ENCODE assay signal across 8 cellular contexts in genomic region chr1:16352842-16353535, GRCh38. TPM values are rescaled to one million over a fixed set of nuclear protein-coding genes. Genes with fewer than 3 reads are reported as not detected.
A peak's percentile ranks its signal among the peaks of the same experiment; 100 is the strongest.
DNase-seq lines count a peak whose midpoint lies in the region; ATAC-seq and TF ChIP-seq lines count a peak whose summit lies in the region.

No MANE protein-coding gene starts in this region.

- peak overlapping the region; percentile 53 to 96 (median 95) for H3K27ac Mint-ChIP-seq in CD4-positive, CD25-positive, alpha-beta regulatory T cell
- peak overlapping the region; percentile 96 for H3K27ac Mint-ChIP-seq in dendritic cell treated with granulocyte-macrophage colony-stimulating factor and Interleukin-4, amounts not matched to agents 40 ng/mL and 50 ng/mL, for 4 days
- peak overlapping the region; percentile 92 to 98 (median 94) for H3K27ac Mint-ChIP-seq in naive B cell

- peaks cover 34% of the 10 kb centered on the region for H4K20me1 ChIP-seq in Loucy (ENCODE audit: insufficient read depth, low read length, poor library complexity, severe bottlenecking)

- H3F3A ChIP-seq in Loucy (ENCODE audit: low read depth), result no peaks in the 10 kb centered on the region

- no peaks in the 10 kb centered on the region for H3K9me3 ChIP-seq in CD4-positive, CD25-positive, alpha-beta regulatory T cell (ENCODE audit: control insufficient read depth in 2 of 2, low read length in 2 of 2)
- no peaks in the 10 kb centered on the region for H3K9me3 ChIP-seq in Loucy (ENCODE audit: insufficient read depth, low read depth, low read length)

- no peak for ATAC-seq in CD4-positive, CD25-positive, alpha-beta regulatory T cell (ENCODE audit: low read depth in 2 of 2)
- ATAC-seq in naive B cell (ENCODE audit: low read depth in 2 of 2) (no peak), HG03571 (IDR thresholded peaks at IDR 0.05; ENCODE audit: unreplicated experiment) (no peak), GM21528 (IDR thresholded peaks at IDR 0.05; ENCODE audit: low FRiP score, unreplicated experiment) (no peak)
- ATAC-seq in activated CD4-positive, CD25-positive, alpha-beta regulatory T cell treated with anti-CD3 and anti-CD28 coated beads, Interleukin-2, amount 50 U/mL, for 24 hours, result no peak

- intact Hi-C loops in dendritic cell treated with granulocyte-macrophage colony-stimulating factor and Interleukin-4, amounts not matched to agents 40 ng/mL and 50 ng/mL, for 4 days (cut with micrococcal nuclease), result no loop called here

- no peaks in the 10 kb centered on the region for H3K27me3 Mint-ChIP-seq in CD4-positive, CD25-positive, alpha-beta regulatory T cell
- H3K27me3 Mint-ChIP-seq in dendritic cell treated with granulocyte-macrophage colony-stimulating factor and Interleukin-4, amounts not matched to agents 40 ng/mL and 50 ng/mL, for 4 days, result no peaks in the 10 kb centered on the region
- no peaks in the 10 kb centered on the region for H3K27me3 Mint-ChIP-seq in naive B cell

- H2AFZ ChIP-seq in Loucy (ENCODE audit: low read length), result peak overlapping the region; percentile 90

- H3K27ac ChIP-seq in CD4-positive, CD25-positive, alpha-beta regulatory T cell (ENCODE audit: insufficient read depth, low read length, poor library complexity, severe bottlenecking), result peak overlapping the region; percentile 86

- H3K4me3 Mint-ChIP-seq in CD4-positive, CD25-positive, alpha-beta regulatory T cell, result peak overlapping the region; percentile 89 to 99 (median 94)
- peak overlapping the region; percentile 97 for H3K4me3 Mint-ChIP-seq in dendritic cell treated with granulocyte-macrophage colony-stimulating factor and Interleukin-4, amounts not matched to agents 40 ng/mL and 50 ng/mL, for 4 days
- peak overlapping the region; percentile 84 to 98 (median 95) for H3K4me3 Mint-ChIP-seq in naive B cell

- no peaks in the 10 kb centered on the region for H3K9me3 Mint-ChIP-seq in CD4-positive, CD25-positive, alpha-beta regulatory T cell
- H3K9me3 Mint-ChIP-seq in dendritic cell treated with granulocyte-macrophage colony-stimulating factor and Interleukin-4, amounts not matched to agents 40 ng/mL and 50 ng/mL, for 4 days, result no peaks in the 10 kb centered on the region
- H3K9me3 Mint-ChIP-seq in naive B cell, result no peaks in the 10 kb centered on the region

- no peaks in the 10 kb centered on the region for H3K36me3 ChIP-seq in CD4-positive, CD25-positive, alpha-beta regulatory T cell (ENCODE audit: control insufficient read depth, insufficient read depth, low read length)
- no peaks in the 10 kb centered on the region for H3K36me3 ChIP-seq in Loucy (ENCODE audit: insufficient read depth, low read length)

- H3K9me2 ChIP-seq in Loucy (replicated peaks; ENCODE audit: low read depth, low read length), result no peaks in the 10 kb centered on the region

- H3K36me3 Mint-ChIP-seq in CD4-positive, CD25-positive, alpha-beta regulatory T cell, result no peaks in the 10 kb centered on the region
- H3K36me3 Mint-ChIP-seq in dendritic cell treated with granulocyte-macrophage colony-stimulating factor and Interleukin-4, amounts not matched to agents 40 ng/mL and 50 ng/mL, for 4 days (ENCODE audit: low read depth), result peaks cover 16% of the 10 kb centered on the region
- H3K36me3 Mint-ChIP-seq in naive B cell, result no peaks in the 10 kb centered on the region

- peak overlapping the region; percentile 78 for H3K9ac ChIP-seq in Loucy (ENCODE audit: low read depth, low read length, poor library complexity, severe bottlenecking)

- peak overlapping the region; percentile 75 for H3K4me2 ChIP-seq in Loucy (ENCODE audit: low read depth, low read length, poor library complexity, severe bottlenecking)

- H3K4me1 Mint-ChIP-seq in CD4-positive, CD25-positive, alpha-beta regulatory T cell, result peaks cover 17 to 48% (median 25%) of the 10 kb centered on the region in 4 donors
- H3K4me1 Mint-ChIP-seq in dendritic cell treated with granulocyte-macrophage colony-stimulating factor and Interleukin-4, amounts not matched to agents 40 ng/mL and 50 ng/mL, for 4 days (ENCODE audit: low read depth), result peaks cover 13% of the 10 kb centered on the region
- H3K4me1 Mint-ChIP-seq in naive B cell, result peaks cover 11 to 39% (median 20%) of the 10 kb centered on the region in 3 donors

- TF ChIP-seq CTCF in Loucy (conservative IDR thresholded peaks at IDR 0.05; ENCODE audit: low read length), result no peak

- peak in 1 of 3 donors; percentile 47 for DNase-seq in CD4-positive, CD25-positive, alpha-beta regulatory T cell
- DNase-seq in naive B cell, result peak; percentile 13
- no peak for DNase-seq in NCI-H2196 treated with DMSO at 0.1 percent for 48 hours (lab: John Stamatoyannopoulos, UW; ENCODE audit: unreplicated experiment)

- H3K79me2 ChIP-seq in Loucy (ENCODE audit: insufficient read depth, low read length), result peaks cover 42% of the 10 kb centered on the region

- H3K27me3 ChIP-seq in CD4-positive, CD25-positive, alpha-beta regulatory T cell (ENCODE audit: control insufficient read depth, insufficient read depth, low read length), result no peaks in the 10 kb centered on the region
- no peaks in the 10 kb centered on the region for H3K27me3 ChIP-seq in Loucy (ENCODE audit: insufficient read depth, low read length, poor library complexity, severe bottlenecking)

- peak overlapping the region; percentile 87 for H3K4me3 ChIP-seq in CD4-positive, CD25-positive, alpha-beta regulatory T cell (ENCODE audit: low read depth, low read length)
- peak overlapping the region; percentile 96 for H3K4me3 ChIP-seq in Loucy (ENCODE audit: low read length, poor library complexity, severe bottlenecking)

- H3K4me1 ChIP-seq in CD4-positive, CD25-positive, alpha-beta regulatory T cell (ENCODE audit: control insufficient read depth, insufficient read depth, low read length, poor library complexity, severe bottlenecking), result peaks cover 30% of the 10 kb centered on the region
- peaks cover 29% of the 10 kb centered on the region for H3K4me1 ChIP-seq in Loucy (ENCODE audit: insufficient read depth, low read length, poor library complexity, severe bottlenecking)

RNA-seq across cellular contexts. Expression of gene FBXO42, which starts 0.7 kb away (rescaled TPM):
- 22.0 TPM for total RNA-seq in CD4-positive, CD25-positive, alpha-beta regulatory T cell
- polyA plus RNA-seq in CD4-positive, CD25-positive, alpha-beta regulatory T cell, result 10 to 100 TPM; 13.5 to 23.2 (median 21.5) TPM
- 10 to 100 TPM; 17.9 to 33.5 (median 21.9) TPM for polyA plus RNA-seq in naive B cell (ENCODE audit: low read depth in 6 of 6)

RNA-seq across cellular contexts. Expression of gene SZRD1, which starts 14.1 kb away (rescaled TPM):
- 136 TPM for total RNA-seq in CD4-positive, CD25-positive, alpha-beta regulatory T cell
- 10 to 100 TPM; 36.9 to 54.5 (median 44.6) TPM for polyA plus RNA-seq in CD4-positive, CD25-positive, alpha-beta regulatory T cell
- 10 to 100 TPM; 41.1 to 59.6 (median 50.9) TPM for polyA plus RNA-seq in naive B cell (ENCODE audit: low read depth in 6 of 6)
